ENCODE assay signal across 1 cellular context in genomic region chr11:2179516-2179915, GRCh38.
TF ChIP-seq lines count a peak whose summit lies in the region.

No MANE protein-coding gene starts in this region.

TF ChIP-seq in IMR-90, 13 proteins besides CTCF, POLR2A, EP300 and RAD21:
- TF ChIP-seq, protein P1, sequence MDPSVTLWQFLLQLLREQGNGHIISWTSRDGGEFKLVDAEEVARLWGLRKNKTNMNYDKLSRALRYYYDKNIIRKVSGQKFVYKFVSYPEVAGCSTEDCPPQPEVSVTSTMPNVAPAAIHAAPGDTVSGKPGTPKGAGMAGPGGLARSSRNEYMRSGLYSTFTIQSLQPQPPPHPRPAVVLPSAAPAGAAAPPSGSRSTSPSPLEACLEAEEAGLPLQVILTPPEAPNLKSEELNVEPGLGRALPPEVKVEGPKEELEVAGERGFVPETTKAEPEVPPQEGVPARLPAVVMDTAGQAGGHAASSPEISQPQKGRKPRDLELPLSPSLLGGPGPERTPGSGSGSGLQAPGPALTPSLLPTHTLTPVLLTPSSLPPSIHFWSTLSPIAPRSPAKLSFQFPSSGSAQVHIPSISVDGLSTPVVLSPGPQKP (IDR thresholded peaks at IDR 0.05; ENCODE audit: borderline replicate concordance, low read depth, low read length) = no peak
- TF ChIP-seq CEBPB (IDR thresholded peaks at IDR 0.05; ENCODE audit: low read depth, low read length) (no peak), CHD1 (IDR thresholded peaks at IDR 0.05; ENCODE audit: low read depth, low read length) (no peak), RFX5 (IDR thresholded peaks at IDR 0.05; ENCODE audit: low read depth, low read length) (no peak), SMC3 (IDR thresholded peaks at IDR 0.05; ENCODE audit: low read depth, low read length) (no peak), BHLHE40 (IDR thresholded peaks at IDR 0.05; ENCODE audit: low read depth, low read length) (no peak), MAZ (IDR thresholded peaks at IDR 0.05; ENCODE audit: borderline replicate concordance, low read depth, low read length) (no peak), MAFK (IDR thresholded peaks at IDR 0.05; ENCODE audit: low read depth, low read length) (no peak), RCOR1 (IDR thresholded peaks at IDR 0.05; ENCODE audit: insufficient replicate concordance, low read length) (no peak), NFE2L2 (IDR thresholded peaks at IDR 0.05; ENCODE audit: low read depth, low read length) (no peak), MXI1 (IDR thresholded peaks at IDR 0.05; ENCODE audit: borderline replicate concordance, low read depth, low read length) (no peak)
- TF ChIP-seq, protein P2, sequence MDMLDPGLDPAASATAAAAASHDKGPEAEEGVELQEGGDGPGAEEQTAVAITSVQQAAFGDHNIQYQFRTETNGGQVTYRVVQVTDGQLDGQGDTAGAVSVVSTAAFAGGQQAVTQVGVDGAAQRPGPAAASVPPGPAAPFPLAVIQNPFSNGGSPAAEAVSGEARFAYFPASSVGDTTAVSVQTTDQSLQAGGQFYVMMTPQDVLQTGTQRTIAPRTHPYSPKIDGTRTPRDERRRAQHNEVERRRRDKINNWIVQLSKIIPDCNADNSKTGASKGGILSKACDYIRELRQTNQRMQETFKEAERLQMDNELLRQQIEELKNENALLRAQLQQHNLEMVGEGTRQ (IDR thresholded peaks at IDR 0.05; ENCODE audit: low read depth, low read length) = no peak
